8 cellular contexts compared by ENCODE assay signal in genomic region chr12:124568431-124569374, GRCh38. TPM values are rescaled to one million over a fixed set of nuclear protein-coding genes. Genes with fewer than 3 reads are reported as not detected.
DNase-seq lines count a peak whose midpoint lies in the region; ATAC-seq and TF ChIP-seq lines count a peak whose summit lies in the region.

No MANE protein-coding gene starts in this region.

- ATAC-seq in gastrocnemius medialis (peak; percentile 9 to 13), GM18858 (IDR thresholded peaks at IDR 0.05; ENCODE audit: unreplicated experiment) (no peak)

- H3K9me3 ChIP-seq in HAP-1 (no peaks in the 10 kb centered on the region), NT2/D1 (ENCODE audit: insufficient read depth, low read length) (no peaks in the 10 kb centered on the region), gastrocnemius medialis (no peaks in the 10 kb centered on the region)

- H3K4me1 ChIP-seq in HAP-1 (peaks cover 14% of the 10 kb centered on the region), NT2/D1 (ENCODE audit: insufficient read depth, insufficient read length) (peaks cover 28% of the 10 kb centered on the region), gastrocnemius medialis (peaks cover 23 to 38% of the 10 kb centered on the region in 2 donors)

- H3K27me3 ChIP-seq in HAP-1 (ENCODE audit: low read depth) (no peaks in the 10 kb centered on the region), NT2/D1 (ENCODE audit: insufficient read depth, insufficient read length) (no peaks in the 10 kb centered on the region), brain microvascular endothelial cell (replicated peaks) (no peaks in the 10 kb centered on the region), gastrocnemius medialis (no peaks in the 10 kb centered on the region)

- no peak overlapping the region for H3K4me3 ChIP-seq in HAP-1
- H3K4me3 ChIP-seq in NT2/D1 (ENCODE audit: insufficient read length, low read depth): peak overlapping the region; percentile 58
- no peak overlapping the region for H3K4me3 ChIP-seq in brain microvascular endothelial cell (ENCODE audit: low read depth, low read length)
- peak overlapping the region; percentile 58 to 93 (median 68) for H3K4me3 ChIP-seq in gastrocnemius medialis

- TF ChIP-seq CTCF in brain microvascular endothelial cell (IDR thresholded peaks at IDR 0.05; ENCODE audit: low read depth, low read length, missing control alignments) (peak; percentile 76), gastrocnemius medialis (IDR thresholded peaks at IDR 0.05 in 4 of 5, conservative IDR thresholded peaks at IDR 0.05 in 1 of 5) (peak in 3 of 5 experiments; percentile 8 to 57 (median 55))

- H3K36me3 ChIP-seq in HAP-1 (replicated peaks): no peaks in the 10 kb centered on the region
- peaks cover 4% of the 10 kb centered on the region for H3K36me3 ChIP-seq in NT2/D1 (ENCODE audit: insufficient read depth, insufficient read length, low read length)
- H3K36me3 ChIP-seq in brain microvascular endothelial cell (replicated peaks): no peaks in the 10 kb centered on the region
- no peaks in the 10 kb centered on the region for H3K36me3 ChIP-seq in gastrocnemius medialis

- in situ Hi-C loops in HAP-1 (cut with MboI; ENCODE audit: low sequenced_read_pairs): no loop called here
- in situ Hi-C loops in brain microvascular endothelial cell (cut with HindIII; ENCODE audit: low pct_ligation_motif_present, low sequenced_read_pairs): no loop called here
- in situ Hi-C loops in gastrocnemius medialis (cut with MboI; ENCODE audit: low sequenced_read_pairs in 4 of 4): no loop called here

- peak in 1 of 2 donors; percentile 10 for TF ChIP-seq POLR2A in gastrocnemius medialis (IDR thresholded peaks at IDR 0.05)

- DNase-seq in Daoy (ENCODE audit: low read depth): peak; percentile 93
- peak; percentile 21 to 51 for DNase-seq in HAP-1 (ENCODE audit: low spot score in 2 of 2)
- DNase-seq in NT2/D1 (ENCODE audit: low read depth, low spot score): peak; percentile 49
- peak; percentile 84 for DNase-seq in brain microvascular endothelial cell
- peak; percentile 65 for DNase-seq in iPS-NIHi11 (ENCODE audit: low spot score)
- DNase-seq in gastrocnemius medialis: peak; percentile 38 to 63
- no peak for DNase-seq in NCI-H2029 treated with DMSO at 0.1 percent for 48 hours (lab: John Stamatoyannopoulos, UW)

- peak overlapping the region; percentile 89 for H3K9ac ChIP-seq in NT2/D1 (ENCODE audit: insufficient read length, low read depth)

- H3K27ac ChIP-seq in brain microvascular endothelial cell (peak overlapping the region; percentile 45), gastrocnemius medialis (peak overlapping the region; percentile 91 to 98 (median 93))

- intact Hi-C loops in gastrocnemius medialis (cut with DNase I; ENCODE audit: low total_unique reads): loop anchor here (1.0 to 5.0 kb wide), 2 partner anchors 181 to 199 kb away; no protein-coding TSS in a partner anchor

RNA-seq across cellular contexts. Expression of gene NCOR2, which starts 1.3 kb away (rescaled TPM):
- 29.8 and 57.9 TPM in 2 replicates for total RNA-seq in Daoy (2014; rRNA removed; shearing (Covaris generic))
- total RNA-seq in gastrocnemius medialis: 100 to 1,000 TPM in 2 of 4 donors, 10 to 100 TPM in 2; 37.7 to 123 (median 105) TPM

Comparison
In these comparisons a context has a peak if more than half of its experiments do, and no peak if none do; other contexts are left out.
1. H3K4me3 ChIP-seq: peak in NT2/D1 (single experiment) and gastrocnemius medialis (4 of 4); none in HAP-1 (single experiment) and brain microvascular endothelial cell (single experiment).